Comparison of ENCODE assay signal across 11 cellular contexts in genomic region chr22:17779286-17780115, GRCh38. TPM values are rescaled to one million over a fixed set of nuclear protein-coding genes. Genes with fewer than 3 reads are reported as not detected.
DNase-seq lines count a peak whose midpoint lies in the region; ATAC-seq, FAIRE-seq and TF ChIP-seq lines count a peak whose summit lies in the region.
"Had no signal": no experiment of that assay in that cellular context is flagged by ENCODE, and none has a peak within 500 bp of the region (broad histone marks: within the 10 kb centered on the region; RNA-seq: fewer than 3 reads in every experiment).

No MANE protein-coding gene starts in this region.

- no peaks in the 10 kb centered on the region; the same call in 1 of the 2 replicates for H3K9me3 ChIP-seq in BLaER1
- no peaks in the 10 kb centered on the region for H3K9me3 ChIP-seq in testis

- peak; percentile 46 for ATAC-seq in HG02885 (IDR thresholded peaks at IDR 0.05; ENCODE audit: poor library complexity, unreplicated experiment)
- ATAC-seq in GM18873 (IDR thresholded peaks at IDR 0.05; ENCODE audit: low FRiP score, unreplicated experiment): no peak

- no peaks in the 10 kb centered on the region for H3K9me3 Mint-ChIP-seq in activated CD4-positive, alpha-beta memory T cell treated with anti-CD3 and anti-CD28 coated beads, Interleukin-2, amount 10 ng/mL, durations not matched to agents 7 days and 5 days
- no peaks in the 10 kb centered on the region for H3K9me3 Mint-ChIP-seq in Calu3 (ENCODE audit: low read depth, unreplicated experiment)

- CTCF ChIA-PET in activated CD4-positive, alpha-beta memory T cell treated with anti-CD3 and anti-CD28 coated beads, Interleukin-2, amount 10 ng/mL, durations not matched to agents 7 days and 5 days (lab: Charles Lee): interaction anchor here (1.9 to 3.8 kb wide), 2 partner anchors 8 to 36 kb away, joined by 4 to 18 read pairs; no protein-coding TSS in a partner anchor
- CTCF ChIA-PET in Calu3 (lab: Charles Lee): interaction anchor here (0.5 kb wide), 1 partner anchor 118 kb away, joined by 3 read pairs; no protein-coding TSS in a partner anchor

- peak overlapping the region; percentile 36 for H3K4me3 Mint-ChIP-seq in activated CD4-positive, alpha-beta memory T cell treated with anti-CD3 and anti-CD28 coated beads, Interleukin-2, amount 10 ng/mL, durations not matched to agents 7 days and 5 days
- no peak overlapping the region for H3K4me3 Mint-ChIP-seq in Calu3 (ENCODE audit: low read depth, unreplicated experiment)

- H3K4me1 ChIP-seq in BLaER1 (peaks cover 90% of the 10 kb centered on the region), testis (no peaks in the 10 kb centered on the region)

- H3K27ac ChIP-seq in BLaER1 (peak overlapping the region; percentile 97), testis (no peak overlapping the region)

- peak; percentile 95 for FAIRE-seq in GM18507 (lab: Jason Lieb, UNC)
- FAIRE-seq: D721Med had no signal

- H3K27me3 Mint-ChIP-seq in activated CD4-positive, alpha-beta memory T cell treated with anti-CD3 and anti-CD28 coated beads, Interleukin-2, amount 10 ng/mL, durations not matched to agents 7 days and 5 days: peaks cover 5% of the 10 kb centered on the region
- H3K27me3 Mint-ChIP-seq in Calu3 (ENCODE audit: unreplicated experiment): no peaks in the 10 kb centered on the region

- no peak for TF ChIP-seq CTCF in Calu3 (IDR thresholded peaks at IDR 0.05; ENCODE audit: unreplicated experiment)
- TF ChIP-seq CTCF in testis (IDR thresholded peaks at IDR 0.05): no peak

- WGBS in testis, 2 donors: 81 to 84% methylated on average over 22 to 27 of the region's 27 CpGs

- H3K27me3 ChIP-seq in BLaER1 (no peaks in the 10 kb centered on the region), testis (no peaks in the 10 kb centered on the region)

- peak overlapping the region; percentile 42 for H3K27ac Mint-ChIP-seq in activated CD4-positive, alpha-beta memory T cell treated with anti-CD3 and anti-CD28 coated beads, Interleukin-2, amount 10 ng/mL, durations not matched to agents 7 days and 5 days
- no peak overlapping the region for H3K27ac Mint-ChIP-seq in Calu3 (ENCODE audit: unreplicated experiment)

- no peak for TF ChIP-seq POLR2A in testis (IDR thresholded peaks at IDR 0.05)

- H4K20me1 ChIP-seq in BLaER1: no peaks in the 10 kb centered on the region; the same call in 1 of the 2 replicates

- DNase-seq in GM18507 (ENCODE audit: extremely low spot score, insufficient read length, low read depth) (peak; percentile 67), Calu3 (no peak), cerebellar cortex (ENCODE audit: low spot score) (no peak), testis (no peak)
- peak; percentile 37 for DNase-seq in activated CD4-positive, alpha-beta memory T cell treated with anti-CD3 and anti-CD28 coated beads, Interleukin-2, amount 10 ng/mL, durations not matched to agents 7 days and 5 days
- DNase-seq: NCI-H1105, SW 1271 had no signal

- peak overlapping the region; percentile 94 for H3K9ac ChIP-seq in BLaER1

- intact Hi-C loops in Calu3 (cut with micrococcal nuclease; ENCODE audit: unreplicated experiment): loop anchor here (2.0 kb wide), 1 partner anchor 37 kb away; no protein-coding TSS in a partner anchor
- intact Hi-C loops in testis (cut with DNase I; ENCODE audit: low total_unique reads): no loop called here

- peaks cover 14% of the 10 kb centered on the region for H3K36me3 Mint-ChIP-seq in activated CD4-positive, alpha-beta memory T cell treated with anti-CD3 and anti-CD28 coated beads, Interleukin-2, amount 10 ng/mL, durations not matched to agents 7 days and 5 days (ENCODE audit: low read depth)
- H3K36me3 Mint-ChIP-seq in Calu3 (ENCODE audit: insufficient read depth, unreplicated experiment): peaks cover 7% of the 10 kb centered on the region

- H3K4me2 ChIP-seq in BLaER1: peak overlapping the region; percentile 96

- H3K4me3 ChIP-seq in BLaER1 (peak overlapping the region; percentile 82), testis (no peak overlapping the region)

- peaks cover 65% of the 10 kb centered on the region for H3K4me1 Mint-ChIP-seq in activated CD4-positive, alpha-beta memory T cell treated with anti-CD3 and anti-CD28 coated beads, Interleukin-2, amount 10 ng/mL, durations not matched to agents 7 days and 5 days
- peaks cover 25% of the 10 kb centered on the region for H3K4me1 Mint-ChIP-seq in Calu3 (ENCODE audit: low read depth, unreplicated experiment)

- POLR2A ChIA-PET in activated CD4-positive, alpha-beta memory T cell treated with anti-CD3 and anti-CD28 coated beads, Interleukin-2, amount 10 ng/mL, durations not matched to agents 7 days and 5 days (lab: Charles Lee): interaction anchor here (0.8 to 1.4 kb wide), 5 partner anchors 10 to 298 kb away, joined by 3 to 6 read pairs (median 3); partner anchors contain the start of gene PEX26

- BruUV-seq in Calu3 (replicated peaks; lab: Mats Ljungman, UMichigan): no TSS peak

- H3K36me3 ChIP-seq in BLaER1: no peaks in the 10 kb centered on the region
- H3K36me3 ChIP-seq in testis (ENCODE audit: low read depth, missing control alignments): no peaks in the 10 kb centered on the region

RNA-seq across cellular contexts. Expression of gene BID, which starts 5.2 kb away (rescaled TPM):
- 10 to 100 TPM; 21.4 to 25.7 TPM for total RNA-seq in activated CD4-positive, alpha-beta memory T cell treated with anti-CD3 and anti-CD28 coated beads, Interleukin-2, amount 10 ng/mL, durations not matched to agents 7 days and 5 days
- total RNA-seq in Calu3 (2022): 99.3 and 103 TPM in 2 replicates
- 1 to 10 TPM; 6.9 to 8.4 TPM for total RNA-seq in testis
- polyA plus RNA-seq in testis (ENCODE audit: insufficient read depth, low read depth, low replicate concordance): 8.3 TPM

Comparison
In these comparisons a context has a peak if more than half of its experiments do, and no peak if none do; other contexts are left out.
1. DNase-seq: peak in GM18507 (single experiment) and activated CD4-positive, alpha-beta memory T cell treated with anti-CD3 and anti-CD28 coated beads, Interleukin-2, amount 10 ng/mL, durations not matched to agents 7 days and 5 days (single experiment); none in Calu3 (single experiment), cerebellar cortex (single experiment) and testis (single experiment).